Comparison of ENCODE assay signal across 34 cellular contexts in genomic region chr11:115100706-115101105, GRCh38.
"Had no signal": no experiment of that assay in that cellular context is flagged by ENCODE, and none has a peak within 500 bp of the region (broad histone marks: within the 10 kb centered on the region; RNA-seq: fewer than 3 reads in every experiment).

No MANE protein-coding gene starts in this region.

- H3K36me3 ChIP-seq: MG63 had no signal

- H3K27ac ChIP-seq: KMS-11 had no signal

- DNase-seq: Karpas-422, Kasumi-1, MG63, MM.1S, MV-4-11, NCI-H1048, NCI-H1092, NCI-H1092 treated with DMSO at 0.1 percent for 48 hours, NCI-H1105, NCI-H1105 treated with DMSO at 0.1 percent for 48 hours, NCI-H1417, NCI-H1417 treated with DMSO at 0.1 percent for 48 hours, NCI-H1436, NCI-H1436 treated with DMSO at 0.1 percent for 48 hours, NCI-H146, NCI-H1694, NCI-H1694 treated with DMSO at 0.1 percent for 48 hours, NCI-H187, NCI-H187 treated with DMSO at 0.1 percent for 48 hours, NCI-H1930, NCI-H2029, NCI-H2029 treated with DMSO at 0.1 percent for 48 hours, NCI-H2081, NCI-H2081 treated with DMSO at 0.1 percent for 48 hours, NCI-H2107, NCI-H2171, NCI-H2171 treated with DMSO at 0.1 percent for 48 hours, NCI-H2227 treated with DMSO at 0.1 percent for 48 hours, NCI-H226, NCI-H345, NCI-H446, NCI-H446 treated with DMSO at 0.1 percent for 48 hours, NCI-H510A had no signal

- H3K9me3 ChIP-seq: MG63 had no signal

- H3K4me3 ChIP-seq: MG63 had no signal

- H3K27me3 ChIP-seq: MG63 had no signal

- H3K4me2 ChIP-seq: KMS-11 had no signal

- H3K9ac ChIP-seq: KMS-11 had no signal
